Comparison of ENCODE assay signal across 8 cellular contexts in genomic region chr5:95647331-95647659, GRCh38. TPM values are rescaled to one million over a fixed set of nuclear protein-coding genes. Genes with fewer than 3 reads are reported as not detected.
A peak's percentile ranks its signal among the peaks of the same experiment; 100 is the strongest.
DNase-seq lines count a peak whose midpoint lies in the region; ATAC-seq, FAIRE-seq and TF ChIP-seq lines count a peak whose summit lies in the region.

No MANE protein-coding gene starts in this region.

- no peak for TF ChIP-seq EP300 in H1 (IDR thresholded peaks at IDR 0.05; ENCODE audit: borderline replicate concordance in 1 of 2, low read depth in 2 of 2, low read length in 2 of 2)

- H3K27me3 Mint-ChIP-seq in natural killer cell (ENCODE audit: low read depth in 2 of 2): no peaks in the 10 kb centered on the region

- H3K23ac ChIP-seq in H1 (ENCODE audit: insufficient read length): no peak overlapping the region

- no peak overlapping the region for H3K14ac ChIP-seq in H1 (ENCODE audit: insufficient read length)

- H3K4me3 ChIP-seq in NB4 (ENCODE audit: low read depth, low read length) (peak overlapping the region; percentile 61), H1 (ENCODE audit: extremely low read depth in 1 of 4, insufficient read depth in 2 of 4, low read depth in 3 of 4, low read length in 4 of 4) (peak overlapping the region; percentile 47 to 63 (median 56))

- intact Hi-C loops in natural killer cell (cut with micrococcal nuclease): loop anchor here (2.0 to 5.0 kb wide), 3 partner anchors 84 to 1290 kb away; partner anchors contain the start of genes GLRX, LNPEP and RHOBTB3

- peaks cover 8 to 16% of the 10 kb centered on the region in 2 donors for H3K4me1 Mint-ChIP-seq in natural killer cell

- H3K4me2 ChIP-seq in H1 (ENCODE audit: insufficient read depth in 1 of 2, low read depth in 2 of 2, low read length in 2 of 2): peak overlapping the region; percentile 65 to 90

- DNase-seq in NB4 (ENCODE audit: low read depth): no peak
- no peak for DNase-seq in H1 (ENCODE audit: low read depth in 1 of 2, low spot score in 2 of 2)
- DNase-seq in natural killer cell: no peak
- no peak for DNase-seq in NCI-H524 (lab: John Stamatoyannopoulos, UW)
- no peak for DNase-seq in epidermal melanocyte (ENCODE audit: insufficient read length, low spot score)
- DNase-seq in middle frontal gyrus (ENCODE audit: extremely low spot score, low spot score): no peak

- no peaks in the 10 kb centered on the region for H3K79me2 ChIP-seq in H1 (ENCODE audit: control insufficient read depth in 1 of 2, insufficient read depth in 2 of 2, low read length in 2 of 2)

- no peaks in the 10 kb centered on the region for H3K36me3 ChIP-seq in H1 (ENCODE audit: control insufficient read depth in 2 of 4, insufficient read depth in 4 of 4, low read length in 3 of 4)

- no peaks in the 10 kb centered on the region for H3K79me1 ChIP-seq in H1 (ENCODE audit: low read depth, low read length)

- H3K56ac ChIP-seq in H1 (replicated peaks; ENCODE audit: insufficient read length, low read depth, low read length): no peak overlapping the region

- TF ChIP-seq POLR2A in NB4 (IDR thresholded peaks at IDR 0.05; ENCODE audit: extremely low read depth, insufficient read length) (no peak), H1 (IDR thresholded peaks at IDR 0.05; ENCODE audit: control extremely low read depth in 1 of 2, low read depth in 2 of 2, low read length in 2 of 2) (no peak)

- peak overlapping the region; percentile 89 for H2AFZ ChIP-seq in H1 (ENCODE audit: low read length)

- peaks cover 0 to 6% (median 3%) of the 10 kb centered on the region in 4 experiments; a peak in 2 of 7 replicates for H3K4me1 ChIP-seq in H1 (replicated peaks in 1 of 4; ENCODE audit: control insufficient read depth in 3 of 4, insufficient read depth in 4 of 4, low read length in 3 of 4)

- H3K4ac ChIP-seq in H1 (replicated peaks; ENCODE audit: insufficient read length, low read depth, low read length): no peak overlapping the region

- 0 out of 2 replicates have a peak overlapping the region, but pooled peaks have one; percentile 15 for H2BK5ac ChIP-seq in H1 (ENCODE audit: low read depth, low read length)

- WGBS in H1 (ENCODE audit: extremely low coverage in 1 of 2, insufficient coverage in 1 of 2, insufficient read length in 1 of 2, insufficient replicate concordance in 2 of 2, low coverage in 1 of 2, low lambda C conversion rate in 2 of 2, missing lambda C conversion rate in 1 of 2), 2 experiments: 63% methylated on average over 10 of the region's 10 CpGs; no CpG with 5 or more reads in 1 of the 2 experiments

- H3K9me3 ChIP-seq in H1 (ENCODE audit: insufficient read depth in 2 of 2, low read depth in 1 of 2, low read length in 1 of 2): no peaks in the 10 kb centered on the region

- H3K18ac ChIP-seq in H1 (ENCODE audit: extremely low read depth, low read length): no peak overlapping the region

- no peak overlapping the region for H4K91ac ChIP-seq in H1 (replicated peaks; ENCODE audit: insufficient read length, low read length)

- peak overlapping the region in 2 of 4 experiments; percentile 53 to 63; a peak in 4 of 7 replicates for H3K9ac ChIP-seq in H1 (replicated peaks in 1 of 4; ENCODE audit: extremely low read depth in 1 of 4, low read depth in 3 of 4, low read length in 3 of 4)

- H2AK5ac ChIP-seq in H1 (ENCODE audit: low read depth, low read length): no peak overlapping the region

- H3K23me2 ChIP-seq in H1 (ENCODE audit: low read depth, low read length): peaks cover 7% of the 10 kb centered on the region

- no peak for FAIRE-seq in H1 (lab: Jason Lieb, UNC)

- H2BK12ac ChIP-seq in H1 (ENCODE audit: low read depth, low read length): no peak overlapping the region

- H4K20me1 ChIP-seq in H1 (replicated peaks in 1 of 2; ENCODE audit: control insufficient read depth in 1 of 2, insufficient read depth in 2 of 2, low read length in 2 of 2): no peaks in the 10 kb centered on the region

- ATAC-seq in natural killer cell: peak in 1 of 3 donors; percentile 33
- no peak for ATAC-seq in HG03521 (IDR thresholded peaks at IDR 0.05; ENCODE audit: unreplicated experiment)

- no peak overlapping the region for H2BK20ac ChIP-seq in H1 (ENCODE audit: low read length)

- POLR2A ChIA-PET in H1 (lab: Charles Lee; ENCODE audit: partially characterized antibody): interaction anchor here (0.6 to 2.0 kb wide), 4 partner anchors 65 to 171 kb away, joined by 3 to 10 read pairs (median 5); partner anchors contain the start of genes ARSK, RHOBTB3 and SKIC3

- peak overlapping the region; percentile 85 to 95 for H3K27ac Mint-ChIP-seq in natural killer cell

- no peaks in the 10 kb centered on the region for H3K9me3 Mint-ChIP-seq in natural killer cell

- CTCF ChIA-PET in H1 (lab: Charles Lee; ENCODE audit: partially characterized antibody): interaction anchor here (0.6 to 6.4 kb wide), 18 partner anchors 10 to 681 kb away, joined by 3 to 42 read pairs (median 4); partner anchors contain the start of genes GLRX and RHOBTB3

- H2BK15ac ChIP-seq in H1 (ENCODE audit: low read length): no peak overlapping the region

- no peak overlapping the region for H2BK120ac ChIP-seq in H1 (replicated peaks; ENCODE audit: low read depth, low read length)

- no peaks in the 10 kb centered on the region for H3K27me3 ChIP-seq in H1 (replicated peaks in 1 of 4; ENCODE audit: control insufficient read depth in 3 of 4, extremely low read depth in 1 of 4, insufficient read depth in 3 of 4, low read length in 3 of 4)

- peak overlapping the region; percentile 45; the same call in 1 of the 2 replicates for H4K8ac ChIP-seq in H1 (ENCODE audit: extremely low read depth, insufficient read depth, low read length)

- H3K36me3 Mint-ChIP-seq in natural killer cell: no peaks in the 10 kb centered on the region

- H4K5ac ChIP-seq in H1 (ENCODE audit: insufficient read length, low read depth, low read length): no peak overlapping the region

- TF ChIP-seq CTCF in C4-2B (conservative IDR thresholded peaks at IDR 0.05): no peak
- no peak for TF ChIP-seq CTCF in NB4 (IDR thresholded peaks at IDR 0.05; ENCODE audit: low read depth, low read length)
- TF ChIP-seq CTCF in H1 (IDR thresholded peaks at IDR 0.05; ENCODE audit: control extremely low read depth in 1 of 3, insufficient read depth in 1 of 3, low read depth in 1 of 3, low read length in 3 of 3): no peak
- no peak for TF ChIP-seq CTCF in natural killer cell (IDR thresholded peaks at IDR 0.05)

- H3K4me3 Mint-ChIP-seq in natural killer cell: peak overlapping the region; percentile 83

- no peak for TF ChIP-seq RAD21 in H1 (IDR thresholded peaks at IDR 0.05 in 1 of 2, conservative IDR thresholded peaks at IDR 0.05 in 1 of 2; ENCODE audit: low read depth in 2 of 2, low read length in 2 of 2)

- H3K27ac ChIP-seq in C4-2B (peak overlapping the region; percentile 70), H1 (ENCODE audit: low read depth, low read length) (no peak overlapping the region)

TF ChIP-seq in H1, 55 proteins besides CTCF, POLR2A, EP300 and RAD21:
- TF ChIP-seq CHD2 (IDR thresholded peaks at IDR 0.05; ENCODE audit: low read length): no peak

RNA-seq across cellular contexts. Expression of gene RFESD, which starts 0.7 kb away (rescaled TPM):
- total RNA-seq in H1 (2021; fragmentation: NEBNext Ultra II Directional; extraction: Animal tissue kit (Norgen Biotek cat#: 25700)): 2.0 and 4.3 TPM in 2 replicates
- polyA plus RNA-seq in H1 (2011; rRNA removed): 1.0 and 1.7 TPM in 2 replicates
- polyA plus RNA-seq in H1 (2011; cell fraction: cytosol; rRNA removed): 2.6 TPM
- polyA plus RNA-seq in H1 (2011; cell fraction: nucleus; rRNA removed): 0.67 TPM
- polyA plus RNA-seq in H1 (2012, experiment 1 of 2): 2.7 to 4.0 TPM (median 3.6 TPM) in 4 replicates
- 2.0 TPM for polyA plus RNA-seq in H1 (2012, experiment 2 of 2)
- polyA plus RNA-seq in H1 (2013, experiment 1 of 2): 4.6 TPM
- 3.1 TPM for polyA plus RNA-seq in H1 (2013, experiment 2 of 2)
- polyA minus RNA-seq in H1 (2011; rRNA and poly(A)+ RNA removed): 2.1 and 3.9 TPM in 2 replicates
- polyA minus RNA-seq in H1 (2011; cell fraction: cytosol; rRNA and poly(A)+ RNA removed): 4.4 TPM
- polyA minus RNA-seq in H1 (2011; cell fraction: nucleus; rRNA and poly(A)+ RNA removed): 4.4 TPM
- 1 to 10 TPM in 2 of 3 donors, under 1 TPM in 1; 0.96 to 1.5 (median 1.4) TPM for total RNA-seq in natural killer cell

RNA-seq across cellular contexts. Expression of gene GPR150, which starts 27.4 kb away (rescaled TPM):
- not detected in 2 replicates for total RNA-seq in H1 (2021; fragmentation: NEBNext Ultra II Directional; extraction: Animal tissue kit (Norgen Biotek cat#: 25700))
- 0.14 and 0.27 TPM in 2 replicates for polyA plus RNA-seq in H1 (2011; rRNA removed)
- polyA plus RNA-seq in H1 (2011; cell fraction: cytosol; rRNA removed): 0.26 TPM
- 0.54 TPM for polyA plus RNA-seq in H1 (2011; cell fraction: nucleus; rRNA removed)
- polyA plus RNA-seq in H1 (2012, experiment 1 of 2): 0.08 to 0.15 TPM (median 0.08 TPM) in 3 of 4 replicates, not detected in the other
- polyA plus RNA-seq in H1 (2012, experiment 2 of 2): 0.14 TPM
- polyA plus RNA-seq in H1 (2013, experiment 1 of 2): 0.10 TPM
- polyA plus RNA-seq in H1 (2013, experiment 2 of 2): 0.17 TPM
- 0.07 TPM in 1 of 2 replicates, not detected in the other for polyA minus RNA-seq in H1 (2011; rRNA and poly(A)+ RNA removed)
- polyA minus RNA-seq in H1 (2011; cell fraction: cytosol; rRNA and poly(A)+ RNA removed): not detected
- 0.50 TPM for polyA minus RNA-seq in H1 (2011; cell fraction: nucleus; rRNA and poly(A)+ RNA removed)
- under 1 TPM; 0.63 to 0.97 (median 0.89) TPM for total RNA-seq in natural killer cell

RNA-seq across cellular contexts. Expression of gene SPATA9, which starts 35.5 kb away (rescaled TPM):
- not detected in 2 replicates for total RNA-seq in H1 (2021; fragmentation: NEBNext Ultra II Directional; extraction: Animal tissue kit (Norgen Biotek cat#: 25700))
- polyA plus RNA-seq in H1 (2011; rRNA removed): not detected in 2 replicates
- not detected for polyA plus RNA-seq in H1 (2011; cell fraction: cytosol; rRNA removed)
- not detected for polyA plus RNA-seq in H1 (2011; cell fraction: nucleus; rRNA removed)
- polyA plus RNA-seq in H1 (2012, experiment 1 of 2): 0.09 TPM in 1 of 4 replicates, not detected in the others
- not detected for polyA plus RNA-seq in H1 (2012, experiment 2 of 2)
- not detected for polyA plus RNA-seq in H1 (2013, experiment 1 of 2)
- not detected for polyA plus RNA-seq in H1 (2013, experiment 2 of 2)
- polyA minus RNA-seq in H1 (2011; rRNA and poly(A)+ RNA removed): not detected in 2 replicates
- not detected for polyA minus RNA-seq in H1 (2011; cell fraction: cytosol; rRNA and poly(A)+ RNA removed)
- not detected for polyA minus RNA-seq in H1 (2011; cell fraction: nucleus; rRNA and poly(A)+ RNA removed)
- 1 to 10 TPM; 1.3 to 2.1 (median 2.0) TPM for total RNA-seq in natural killer cell
